ENCODE assay signal across 8 cellular contexts in the genomic region with DNA sequence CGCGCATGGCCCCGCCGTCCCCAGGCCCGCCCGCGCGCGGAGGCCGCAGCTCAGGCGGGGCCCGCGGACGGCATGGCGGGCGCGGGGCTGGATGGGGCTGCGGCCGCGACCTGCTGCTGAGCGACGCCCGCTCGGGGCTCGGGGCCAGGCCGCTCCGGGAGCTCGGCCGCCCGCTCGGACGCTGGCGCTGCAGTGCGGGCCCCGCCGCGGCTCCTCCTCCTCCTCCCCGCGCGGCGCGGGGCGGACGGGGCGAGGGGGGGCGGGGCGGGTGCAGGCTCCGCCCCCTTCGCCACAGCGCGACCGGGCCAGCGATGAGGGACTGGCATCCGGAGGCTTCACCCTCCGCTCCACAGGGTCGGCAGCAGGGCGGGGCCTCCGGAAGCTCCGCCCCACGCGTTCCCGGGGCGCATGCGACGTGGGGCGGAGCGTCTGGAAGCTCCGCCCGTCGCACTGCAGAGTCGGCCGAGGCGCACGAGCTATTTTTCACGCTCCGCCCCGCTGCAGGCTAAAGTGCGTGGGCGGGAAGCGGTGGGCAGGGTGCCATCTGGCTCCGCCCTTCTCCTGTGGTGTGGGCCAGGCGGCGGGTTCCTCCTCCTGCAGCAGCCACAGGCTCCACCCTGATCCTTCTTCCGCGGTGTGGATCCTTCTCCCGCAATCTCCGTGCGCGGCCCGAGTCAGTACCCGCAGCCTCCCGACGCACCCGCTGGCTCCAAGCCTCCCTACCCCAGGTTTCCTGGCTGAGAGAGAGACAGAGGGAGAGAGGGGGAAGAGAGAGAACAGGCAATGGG. TPM values are rescaled to one million over a fixed set of nuclear protein-coding genes. Genes with fewer than 3 reads are reported as not detected.
DNase-seq lines count a peak whose midpoint lies in the region; ATAC-seq and TF ChIP-seq lines count a peak whose summit lies in the region.
"Not testable (repeated sequence)": the region's sequence is repeated elsewhere in the genome, so short reads cannot be mapped to it uniquely, and the experiment has no call there.

A gene (minus strand): TSS at position 196 of the 788 bp plus-strand sequence. CDS start 209 bp downstream, outside the sequence.

- peak within 1 kb of the TSS; percentile 64 for H3K4me2 ChIP-seq in BLaER1

- DNase-seq in H7 (peak; percentile 62), NCI-H2171 (lab: John Stamatoyannopoulos, UW) (peak; percentile 83), fibroblast of pulmonary artery (ENCODE audit: low read depth) (peak; percentile 96)
- peak; percentile 100 for DNase-seq in T-helper 2 cell treated with Interferon-gamma antibody and Interleukin-4, amounts not matched to agents 5 μg/mL and 100 μg/mL, for 36 hours (ENCODE audit: low spot score)
- DNase-seq in activated naive CD4-positive, alpha-beta T cell treated with anti-CD3 and anti-CD28 coated beads, Interleukin-2, amount 50 U/mL, for 72 hours (ENCODE audit: low spot score in 2 of 2): peak; percentile 100
- DNase-seq in stimulated activated CD8-positive, alpha-beta memory T cell treated with anti-CD3 and anti-CD28 coated beads, Interleukin-12 subunit alpha, Interleukin-12 subunit beta, amount 100 ng/mL, for 24 hours (ENCODE audit: extremely low read depth): peak; percentile 95

- not testable (repeated sequence) for H3K36me3 Mint-ChIP-seq in T-helper 2 cell treated with Interferon-gamma antibody and Interleukin-4, amounts not matched to agents 5 μg/mL and 100 μg/mL, for 36 hours (ENCODE audit: low read depth); activated naive CD4-positive, alpha-beta T cell treated with anti-CD3 and anti-CD28 coated beads, Interleukin-2, amount 50 U/mL, for 72 hours

- H3K4me3 ChIP-seq in BLaER1 (peak within 1 kb of the TSS; percentile 70), H7 (ENCODE audit: insufficient read depth, low read depth, low read length) (peak within 1 kb of the TSS; percentile 50), fibroblast of pulmonary artery (replicated peaks; ENCODE audit: low read depth, low read length) (peak within 1 kb of the TSS; percentile 56), mucosa of rectum (ENCODE audit: low read length in 2 of 2) (peak within 1 kb of the TSS; percentile 52 to 57)

- H3K27me3 Mint-ChIP-seq in T-helper 2 cell treated with Interferon-gamma antibody and Interleukin-4, amounts not matched to agents 5 μg/mL and 100 μg/mL, for 36 hours (ENCODE audit: low read depth): not testable (repeated sequence)

- not testable (repeated sequence) for H3K36me3 ChIP-seq in BLaER1; H7 (replicated peaks; ENCODE audit: control insufficient read depth, insufficient read depth, low read length); mucosa of rectum (ENCODE audit: control insufficient read depth in 2 of 2, insufficient read depth in 2 of 2, low read length in 2 of 2)

- peak; percentile 83 to 94 for ATAC-seq in activated naive CD4-positive, alpha-beta T cell treated with anti-CD3 and anti-CD28 coated beads, Interleukin-2, amount 50 U/mL, for 72 hours

- peak within 1 kb of the TSS; percentile 79 for H3K27ac ChIP-seq in BLaER1
- H3K27ac ChIP-seq in mucosa of rectum (ENCODE audit: low read depth in 2 of 2, low read length in 2 of 2): peak within 1 kb of the TSS; percentile 61 to 68

- not testable (repeated sequence) for H3K9me3 Mint-ChIP-seq in T-helper 2 cell treated with Interferon-gamma antibody and Interleukin-4, amounts not matched to agents 5 μg/mL and 100 μg/mL, for 36 hours; activated naive CD4-positive, alpha-beta T cell treated with anti-CD3 and anti-CD28 coated beads, Interleukin-2, amount 50 U/mL, for 72 hours

- peaks cover 20% of the 10 kb centered on the region for H3K4me1 ChIP-seq in BLaER1
- H3K4me1 ChIP-seq in mucosa of rectum (ENCODE audit: control insufficient read depth in 2 of 2, insufficient read depth in 2 of 2, low read length in 2 of 2): peaks cover 2 to 15% of the 10 kb centered on the region in 2 donors

- H4K20me1 ChIP-seq in BLaER1: not testable (repeated sequence)

- H3K4me1 Mint-ChIP-seq in T-helper 2 cell treated with Interferon-gamma antibody and Interleukin-4, amounts not matched to agents 5 μg/mL and 100 μg/mL, for 36 hours (ENCODE audit: low read depth): not testable (repeated sequence)

- H3K4me3 Mint-ChIP-seq in T-helper 2 cell treated with Interferon-gamma antibody and Interleukin-4, amounts not matched to agents 5 μg/mL and 100 μg/mL, for 36 hours: peak within 1 kb of the TSS; percentile 98

- H3K27me3 ChIP-seq in BLaER1; H7 (ENCODE audit: control insufficient read depth, insufficient read depth, low read length); mucosa of rectum (ENCODE audit: control insufficient read depth in 2 of 2, insufficient read depth in 2 of 2, low read length in 2 of 2): not testable (repeated sequence)

- H3K9ac ChIP-seq in BLaER1 (peak within 1 kb of the TSS; percentile 80), mucosa of rectum (ENCODE audit: low read depth in 1 of 2, low read length in 2 of 2) (peak within 1 kb of the TSS; percentile 32 to 51)

- not testable (repeated sequence) for TF ChIP-seq CTCF in fibroblast of pulmonary artery (IDR thresholded peaks at IDR 0.05; ENCODE audit: low read length, missing control alignments)

- H3K9me3 ChIP-seq in BLaER1; mucosa of rectum (ENCODE audit: control insufficient read depth in 2 of 2, low read length in 2 of 2): not testable (repeated sequence)

- peak within 1 kb of the TSS; percentile 93 for H3K27ac Mint-ChIP-seq in T-helper 2 cell treated with Interferon-gamma antibody and Interleukin-4, amounts not matched to agents 5 μg/mL and 100 μg/mL, for 36 hours
- peak within 1 kb of the TSS; percentile 82 to 98 for H3K27ac Mint-ChIP-seq in activated naive CD4-positive, alpha-beta T cell treated with anti-CD3 and anti-CD28 coated beads, Interleukin-2, amount 50 U/mL, for 72 hours

RNA-seq across cellular contexts. Expression of the gene that starts here (rescaled TPM):
- 45.6 and 64.4 TPM in 2 replicates for total RNA-seq in H7 (2014; rRNA removed; shearing (Covaris generic))
- total RNA-seq in activated naive CD4-positive, alpha-beta T cell treated with anti-CD3 and anti-CD28 coated beads, Interleukin-2, amount 50 U/mL, for 72 hours: 10 to 100 TPM; 77.0 to 87.6 TPM

Comparison
In these comparisons a context has a peak if more than half of its experiments do, and no peak if none do; other contexts are left out.
1. Peak in every context shown above with its lines: DNase-seq, ATAC-seq, H3K4me3 ChIP-seq and H3K27ac ChIP-seq.